ENCODE assay signal across 8 cellular contexts in genomic region chr6:36441307-36441894, GRCh38. TPM values are rescaled to one million over a fixed set of nuclear protein-coding genes. Genes with fewer than 3 reads are reported as not detected.
A peak's percentile ranks its signal among the peaks of the same experiment; 100 is the strongest.
DNase-seq lines count a peak whose midpoint lies in the region; ATAC-seq and TF ChIP-seq lines count a peak whose summit lies in the region.

No MANE protein-coding gene starts in this region.

- H3K4me1 ChIP-seq in neural progenitor cell = peaks cover 21% of the 10 kb centered on the region
- H3K4me1 ChIP-seq in stomach = peaks cover 25 to 48% (median 37%) of the 10 kb centered on the region in 4 donors

- TF ChIP-seq POLR2A in stomach (IDR thresholded peaks at IDR 0.05) = peak in 1 of 4 donors; percentile 19

- WGBS in stomach, 5 donors = 17 to 27% (median 18%) methylated on average over 8 of the region's 8 CpGs

- no peak overlapping the region for H3K9ac ChIP-seq in neural progenitor cell

- TF ChIP-seq CTCF in fibroblast of villous mesenchyme (IDR thresholded peaks at IDR 0.05; ENCODE audit: insufficient read depth, low read depth, low read length) = no peak
- TF ChIP-seq CTCF in neural progenitor cell (IDR thresholded peaks at IDR 0.05) = no peak
- TF ChIP-seq CTCF in stomach (IDR thresholded peaks at IDR 0.05) = no peak

- peak overlapping the region; percentile 74 for H3K4me3 Mint-ChIP-seq in neural progenitor cell

- peaks cover 8% of the 10 kb centered on the region for H4K20me1 ChIP-seq in neural progenitor cell (ENCODE audit: low read depth)

- peak; percentile 65 for ATAC-seq in GM21717 (IDR thresholded peaks at IDR 0.05; ENCODE audit: unreplicated experiment)

- H3K36me3 Mint-ChIP-seq in neural progenitor cell = peaks cover 2% of the 10 kb centered on the region

- peak overlapping the region; percentile 53 for H2AFZ ChIP-seq in neural progenitor cell (replicated peaks)

- H3K4me2 ChIP-seq in neural progenitor cell = peak overlapping the region; percentile 36

- H3K9me3 Mint-ChIP-seq in neural progenitor cell = no peaks in the 10 kb centered on the region

- H3K27ac ChIP-seq in neural progenitor cell (no peak overlapping the region), stomach (peak overlapping the region; percentile 80 to 99 (median 98))

- peaks cover 42% of the 10 kb centered on the region for H3K4me1 Mint-ChIP-seq in neural progenitor cell

- peaks cover 38% of the 10 kb centered on the region for H3F3A ChIP-seq in neural progenitor cell (ENCODE audit: low read depth)

- no peaks in the 10 kb centered on the region for H3K9me3 ChIP-seq in neural progenitor cell (ENCODE audit: low read depth)
- H3K9me3 ChIP-seq in stomach = no peaks in the 10 kb centered on the region

- TF ChIP-seq EP300 in stomach (IDR thresholded peaks at IDR 0.05) = peak; percentile 89

- DNase-seq in D341Med (ENCODE audit: low spot score) (peak; percentile 55), LoVo (ENCODE audit: low spot score) (peak; percentile 96), SHP77 (lab: John Stamatoyannopoulos, UW) (peak; percentile 95 to 96), activated gamma-delta T cell (lab: John Stamatoyannopoulos, UW) (peak; percentile 39), fibroblast of villous mesenchyme (ENCODE audit: low read depth) (peak; percentile 100), neural progenitor cell (ENCODE audit: low spot score) (peak; percentile 84), stomach (peak; percentile 91)

- H3K36me3 ChIP-seq in neural progenitor cell (no peaks in the 10 kb centered on the region), stomach (no peaks in the 10 kb centered on the region)

- H3K79me2 ChIP-seq in neural progenitor cell (ENCODE audit: low read depth) = peaks cover 33% of the 10 kb centered on the region

- no peaks in the 10 kb centered on the region for H3K27me3 ChIP-seq in neural progenitor cell
- no peaks in the 10 kb centered on the region for H3K27me3 ChIP-seq in stomach

- H3K4me3 ChIP-seq in fibroblast of villous mesenchyme (ENCODE audit: low read depth, low read length) (no peak overlapping the region), neural progenitor cell (no peak overlapping the region), stomach (no peak overlapping the region)

- H3K27ac Mint-ChIP-seq in neural progenitor cell = peak overlapping the region; percentile 74

- H3K27me3 Mint-ChIP-seq in neural progenitor cell (ENCODE audit: insufficient read depth, low read depth) = no peaks in the 10 kb centered on the region

- intact Hi-C loops in stomach (cut with DNase I; ENCODE audit: low total_unique reads) = no loop called here

RNA-seq across cellular contexts. Expression of gene PXT1, which starts 1.3 kb away (rescaled TPM):
- total RNA-seq in fibroblast of villous mesenchyme (under 0.01 and 0.43 TPM in 2 replicates), neural progenitor cell (ENCODE audit: low replicate concordance) (not detected in 2 replicates), stomach (not detected)
- not detected for polyA plus RNA-seq in stomach

RNA-seq across cellular contexts. Expression of gene KCTD20, which starts 1.4 kb away (rescaled TPM):
- total RNA-seq in fibroblast of villous mesenchyme (116 and 143 TPM in 2 replicates), neural progenitor cell (ENCODE audit: low replicate concordance) (37.7 and 41.3 TPM in 2 replicates), stomach (10 to 100 TPM; 18.4 to 72.7 (median 20.3) TPM)
- 10 to 100 TPM; 10.3 to 20.4 (median 16.3) TPM for polyA plus RNA-seq in stomach

RNA-seq across cellular contexts. Expression of gene ETV7, which starts 53.9 kb away (rescaled TPM):
- total RNA-seq in fibroblast of villous mesenchyme = 0.32 and 0.86 TPM in 2 replicates
- 0.09 and 0.11 TPM in 2 replicates for total RNA-seq in neural progenitor cell (ENCODE audit: low replicate concordance)
- 10 to 100 TPM in 1 of 5 donors, 1 to 10 TPM in 2, under 1 TPM in 1, not detected in 1; 0.37 to 20.4 (median 3.1) TPM for total RNA-seq in stomach
- 1 to 10 TPM; 2.6 to 7.9 (median 7.1) TPM for polyA plus RNA-seq in stomach

Comparison
In these comparisons a context has a peak if more than half of its experiments do, and no peak if none do; other contexts are left out.
1. DNase-seq: peak in every context shown above with its lines; median percentile 100 in fibroblast of villous mesenchyme; 96 in LoVo; 96 in SHP77; 91 in stomach; 84 in neural progenitor cell; 55 in D341Med; 39 in activated gamma-delta T cell.